19 cellular contexts compared by ENCODE assay signal in the genomic region with DNA sequence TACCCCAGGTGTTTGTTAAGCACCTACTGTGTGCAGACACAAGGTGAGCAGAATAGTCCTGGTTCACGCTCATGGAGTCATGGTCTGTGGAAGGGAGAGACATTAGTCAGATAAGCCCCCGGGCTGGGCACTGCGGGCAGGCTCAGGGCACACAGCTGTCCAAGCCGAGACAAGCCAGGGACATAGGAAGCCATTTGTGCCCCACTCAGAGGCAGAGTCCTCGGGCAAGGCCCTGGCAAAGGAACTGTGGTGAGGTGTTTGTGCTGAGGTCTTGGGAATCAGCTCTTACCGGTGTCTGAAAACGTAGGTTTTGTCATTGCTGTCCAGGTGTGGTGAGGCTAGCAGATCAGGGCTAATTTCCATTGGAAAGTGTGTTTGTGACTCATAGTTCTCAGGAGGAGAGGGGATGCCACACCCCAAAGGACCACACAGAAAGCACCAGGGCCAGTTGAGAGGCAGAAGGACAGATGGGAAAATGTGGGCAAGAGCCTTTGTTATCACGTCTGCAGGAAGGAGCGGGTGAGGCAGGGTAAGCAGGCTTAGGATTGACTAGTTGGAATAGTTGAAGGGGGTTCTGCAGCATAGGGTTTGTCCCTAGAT. TPM values are rescaled to one million over a fixed set of nuclear protein-coding genes. Genes with fewer than 3 reads are reported as not detected.
DNase-seq lines count a peak whose midpoint lies in the region; ATAC-seq and TF ChIP-seq lines count a peak whose summit lies in the region.
"Had no signal": no experiment of that assay in that cellular context is flagged by ENCODE, and none has a peak within 500 bp of the region (broad histone marks: within the 10 kb centered on the region; RNA-seq: fewer than 3 reads in every experiment).

No MANE protein-coding gene starts in this region.

- no peaks in the 10 kb centered on the region for H3K9me3 Mint-ChIP-seq in MCF 10A (ENCODE audit: unreplicated experiment)
- H3K9me3 Mint-ChIP-seq: CD4-positive, alpha-beta memory T cell had no signal

- no peak for TF ChIP-seq CTCF in MCF 10A (IDR thresholded peaks at IDR 0.05; ENCODE audit: unreplicated experiment)
- TF ChIP-seq CTCF in breast epithelium (IDR thresholded peaks at IDR 0.05), result no peak
- TF ChIP-seq CTCF in RWPE1 (conservative IDR thresholded peaks at IDR 0.05; ENCODE audit: low read depth), result no peak
- no peak for TF ChIP-seq CTCF in GM10266 (IDR thresholded peaks at IDR 0.05; ENCODE audit: control insufficient read depth, insufficient read depth, low read depth, missing control alignments)

- H3K27ac ChIP-seq in breast epithelium (no peak overlapping the region), RWPE1 (peak overlapping the region; percentile 4; the same call in 1 of the 2 replicates)
- H3K27ac ChIP-seq: SJCRH30 had no signal

- H3K27me3 Mint-ChIP-seq in MCF 10A (ENCODE audit: insufficient read depth, unreplicated experiment), result peaks cover 12% of the 10 kb centered on the region

- CTCF ChIA-PET in MCF 10A (lab: Yijun Ruan, JAX) (interaction anchor here (0.5 to 1.0 kb wide), 2 partner anchors 9 to 116 kb away, joined by 3 to 5 read pairs; no protein-coding TSS in a partner anchor), RWPE1 (lab: Yijun Ruan, JAX) (interaction anchor here (0.6 to 0.7 kb wide), 3 partner anchors 10 to 364 kb away, joined by 3 read pairs; no protein-coding TSS in a partner anchor)

- no peaks in the 10 kb centered on the region for H3K9me3 ChIP-seq in breast epithelium
- H3K9me3 ChIP-seq: SJCRH30 had no signal

- H3K4me1 ChIP-seq in breast epithelium, result peaks cover 0 to 7% of the 10 kb centered on the region in 2 donors

- H3K36me3 ChIP-seq in breast epithelium, result no peaks in the 10 kb centered on the region
- H3K36me3 ChIP-seq: SJCRH30 had no signal

- TF ChIP-seq POLR2A in breast epithelium (IDR thresholded peaks at IDR 0.05), result no peak

- POLR2A ChIA-PET in MCF 10A (lab: Yijun Ruan, JAX) (interaction anchor here (0.7 to 2.0 kb wide), 6 partner anchors 11 to 192 kb away, joined by 3 to 8 read pairs (median 6); no protein-coding TSS in a partner anchor), RWPE1 (lab: Yijun Ruan, JAX; ENCODE audit: low non-redundant PET) (no interaction called here)

- H3K27ac Mint-ChIP-seq in MCF 10A (ENCODE audit: low read depth, unreplicated experiment), result no peak overlapping the region
- H3K27ac Mint-ChIP-seq: CD4-positive, alpha-beta memory T cell had no signal

- intact Hi-C loops in MCF 10A (cut with micrococcal nuclease) (no loop called here), breast epithelium (cut with DNase I; ENCODE audit: low total_unique reads) (loop anchor here (5.0 kb wide), 1 partner anchor 1953 kb away; no protein-coding TSS in a partner anchor), posterior vena cava (cut with DNase I) (no loop called here)

- BruUV-seq in MCF 10A (replicated peaks; lab: Mats Ljungman, UMichigan), result no TSS peak

- peak; percentile 15 for ATAC-seq in esophagus mucosa
- ATAC-seq in GM19397 (IDR thresholded peaks at IDR 0.05; ENCODE audit: unreplicated experiment), result no peak
- ATAC-seq: HCT116 had no signal

- peak; percentile 78 for DNase-seq in MCF 10A (ENCODE audit: unreplicated experiment)
- DNase-seq in breast epithelium (ENCODE audit: low spot score in 2 of 2), result no peak
- peak; percentile 53 for DNase-seq in RWPE1 (ENCODE audit: low spot score)
- DNase-seq in posterior vena cava (ENCODE audit: low spot score), result peak; percentile 58
- no peak for DNase-seq in DMS79 treated with DMSO at 0.1 percent for 48 hours (lab: John Stamatoyannopoulos, UW)
- DNase-seq in GM10266 (ENCODE audit: extremely low spot score), result no peak
- DNase-seq: 8988T; Calu3; CD4-positive, alpha-beta memory T cell; DMS79; KBM-7; NCI-H1105 treated with DMSO at 0.1 percent for 48 hours; NCI-H1694; NCI-H748 treated with DMSO at 0.1 percent for 48 hours; OCI-M1 had no signal

- no peak overlapping the region for H3K4me3 Mint-ChIP-seq in MCF 10A (ENCODE audit: unreplicated experiment)
- H3K4me3 Mint-ChIP-seq: CD4-positive, alpha-beta memory T cell had no signal

- no peaks in the 10 kb centered on the region for H3K27me3 ChIP-seq in breast epithelium
- H3K27me3 ChIP-seq: SJCRH30 had no signal

- H3K4me3 ChIP-seq in breast epithelium, result no peak overlapping the region
- H3K4me3 ChIP-seq: SJCRH30 had no signal

- H3K36me3 Mint-ChIP-seq in MCF 10A (ENCODE audit: insufficient read depth, unreplicated experiment), result no peaks in the 10 kb centered on the region
- H3K36me3 Mint-ChIP-seq: CD4-positive, alpha-beta memory T cell had no signal

- H3K4me1 Mint-ChIP-seq in MCF 10A (ENCODE audit: insufficient read depth, unreplicated experiment), result peaks cover 16% of the 10 kb centered on the region

RNA-seq across cellular contexts. Expression of gene NEURL1B, which starts 46.1 kb away (rescaled TPM):
- total RNA-seq in MCF 10A (2022) (4.8 and 7.6 TPM in 2 replicates), breast epithelium (10 to 100 TPM in 1 of 3 donors, 1 to 10 TPM in 2; 6.3 to 17.0 (median 9.9) TPM), esophagus mucosa (12.7 TPM), posterior vena cava (10 to 100 TPM; 32.9 to 38.6 TPM)

Comparison
In these comparisons a context has a peak if more than half of its experiments do, and no peak if none do; other contexts are left out.
1. DNase-seq: peak in MCF 10A (single experiment), RWPE1 (single experiment) and posterior vena cava (single experiment); none in breast epithelium (0 of 2), DMS79 treated with DMSO at 0.1 percent for 48 hours (single experiment) and GM10266 (single experiment).